In genomic region chr3:42778644-42779043, GRCh38 we compare ENCODE assay signal across 16 cellular contexts. TPM values are rescaled to one million over a fixed set of nuclear protein-coding genes. Genes with fewer than 3 reads are reported as not detected.
DNase-seq lines count a peak whose midpoint lies in the region; ATAC-seq and TF ChIP-seq lines count a peak whose summit lies in the region.
"Had no signal": no experiment of that assay in that cellular context is flagged by ENCODE, and none has a peak within 500 bp of the region (broad histone marks: within the 10 kb centered on the region; RNA-seq: fewer than 3 reads in every experiment).

No MANE protein-coding gene starts in this region.

- H2BK5ac ChIP-seq in H9 (ENCODE audit: insufficient read length, low read length): no peak overlapping the region

- TF ChIP-seq CTCF in WTC11 (IDR thresholded peaks at IDR 0.05) (no peak), left ventricle myocardium inferior (IDR thresholded peaks at IDR 0.05; ENCODE audit: borderline replicate concordance) (no peak), nephron progenitor cell (IDR thresholded peaks at IDR 0.05) (no peak), H9 (conservative IDR thresholded peaks at IDR 0.05) (no peak)

- no peak overlapping the region for H4K91ac ChIP-seq in H9 (ENCODE audit: insufficient read length, low read depth, low read length)

- no peak overlapping the region for H2AK5ac ChIP-seq in H9 (ENCODE audit: insufficient read length, low read length)

- no peak overlapping the region for H3K4ac ChIP-seq in H9 (ENCODE audit: low read depth, low read length)

- H3K56ac ChIP-seq in H9 (ENCODE audit: insufficient read length, low read depth, low read length): no peak overlapping the region

- H4K8ac ChIP-seq in H9 (replicated peaks; ENCODE audit: insufficient read length, low read depth, low read length): no peak overlapping the region

- no peak overlapping the region for H2AFZ ChIP-seq in H9 (ENCODE audit: low read length)

- H2BK15ac ChIP-seq in H9 (ENCODE audit: low read depth, low read length): no peak overlapping the region

- H3K27ac ChIP-seq in left ventricle myocardium inferior (replicated peaks) (peak overlapping the region; percentile 67), H9 (ENCODE audit: insufficient read length, low read depth, low read length) (no peak overlapping the region)
- H3K27ac ChIP-seq: cardiac muscle cell had no signal

- no CpG with 5 or more reads among the region's 2 CpGs for WGBS in H9 (ENCODE audit: extremely low coverage, insufficient read length, low lambda C conversion rate)

- peaks cover 23% of the 10 kb centered on the region for H3K4me1 ChIP-seq in left ventricle myocardium inferior
- no peaks in the 10 kb centered on the region for H3K4me1 ChIP-seq in H9 (ENCODE audit: insufficient read depth, low read length)

- H3K4me2 ChIP-seq in H9 (ENCODE audit: insufficient read depth, insufficient read length, low read length): no peak overlapping the region

- H3K27ac Mint-ChIP-seq in WTC11 (0 out of 2 replicates have a peak overlapping the region, but pooled peaks have one; percentile 13), nephron progenitor cell (no peak overlapping the region), H9 (no peak overlapping the region; a peak in 1 of 7 replicates)

- no peaks in the 10 kb centered on the region for H3K79me1 ChIP-seq in H9 (ENCODE audit: insufficient read depth, low read depth, low read length, poor library complexity, severe bottlenecking)

- H3K4me1 Mint-ChIP-seq in WTC11 (peaks cover 6% of the 10 kb centered on the region; the same call in 1 of the 2 replicates), nephron progenitor cell (no peaks in the 10 kb centered on the region), H9 (peaks cover under 1 to 4% of the 10 kb centered on the region in 2 experiments; a peak in 2 of 4 replicates)

- no peak overlapping the region for H3T11ph ChIP-seq in H9 (ENCODE audit: low read length)

- H3K9me3 ChIP-seq in left ventricle myocardium inferior (replicated peaks) (no peaks in the 10 kb centered on the region), H9 (ENCODE audit: control insufficient read depth, low read depth, low read length) (no peaks in the 10 kb centered on the region)

- H3K36me3 Mint-ChIP-seq in WTC11 (peaks cover 7% of the 10 kb centered on the region), nephron progenitor cell (ENCODE audit: low read depth) (peaks cover 32% of the 10 kb centered on the region), H9 (ENCODE audit: insufficient read depth in 1 of 3, low read depth in 3 of 3) (peaks cover 2 to 12% (median 8%) of the 10 kb centered on the region in 3 experiments; a peak in 6 of 7 replicates)

- no peak overlapping the region for H2BK120ac ChIP-seq in H9 (ENCODE audit: low read depth, low read length, poor library complexity, severe bottlenecking)

- no peak overlapping the region for H4K5ac ChIP-seq in H9 (ENCODE audit: insufficient read length, low read depth, low read length)

- H3K14ac ChIP-seq in H9 (ENCODE audit: insufficient read depth, low read length): no peak overlapping the region

- H3K79me2 ChIP-seq in H9 (ENCODE audit: insufficient read depth, low read length): no peaks in the 10 kb centered on the region

- DNase-seq in AG08395 (ENCODE audit: low spot score) (peak; percentile 40), WTC11 (ENCODE audit: low spot score) (no peak), left ventricle myocardium inferior (no peak), sciatic nerve (ENCODE audit: low spot score) (no peak), HPDE6-E6E7 (ENCODE audit: extremely low spot score) (no peak), nephron progenitor cell (no peak), H9 (no peak)
- no peak for DNase-seq in central memory CD4-positive, alpha-beta T cell
- DNase-seq: activated CD4-positive, alpha-beta T cell treated with anti-CD3 and anti-CD28 coated beads, Interleukin-2, amount 50 U/mL, for 1 hour; KBM-7; NCI-H1930; nucleus accumbens; stimulated activated naive CD8-positive, alpha-beta T cell treated with anti-CD3 and anti-CD28 coated beads, Interleukin-15, amount 100 ng/mL, for 72 hours; T-helper 1 cell had no signal

- H3K27me3 Mint-ChIP-seq in WTC11 (ENCODE audit: low read depth) (no peaks in the 10 kb centered on the region), nephron progenitor cell (ENCODE audit: low read depth, poor library complexity) (peaks cover 4% of the 10 kb centered on the region), H9 (ENCODE audit: low read depth) (no peaks in the 10 kb centered on the region)
- H3K27me3 Mint-ChIP-seq: stimulated activated naive CD8-positive, alpha-beta T cell treated with anti-CD3 and anti-CD28 coated beads, Interleukin-15, amount 100 ng/mL, for 72 hours had no signal

- no peak overlapping the region for H2BK20ac ChIP-seq in H9 (ENCODE audit: low read depth, low read length, poor library complexity, severe bottlenecking)

- intact Hi-C loops in left ventricle myocardium inferior (cut with micrococcal nuclease) (no loop called here), sciatic nerve (cut with DNase I) (no loop called here)

- CTCF ChIA-PET in WTC11 (lab: Charles Lee): interaction anchor here (0.6 to 4.5 kb wide), 6 partner anchors 15 to 414 kb away, joined by 3 to 17 read pairs (median 4); no protein-coding TSS in a partner anchor

- POLR2A ChIA-PET in WTC11 (lab: Charles Lee): interaction anchor here (0.6 kb wide), 1 partner anchor 34 kb away, joined by 8 read pairs; no protein-coding TSS in a partner anchor

- peaks cover 10% of the 10 kb centered on the region for H3K36me3 ChIP-seq in left ventricle myocardium inferior

- H3K18ac ChIP-seq in H9 (ENCODE audit: insufficient read length, low read depth, low read length): no peak overlapping the region

- H3K23me2 ChIP-seq in H9 (ENCODE audit: insufficient read length, low read depth, low read length, poor library complexity, severe bottlenecking): no peaks in the 10 kb centered on the region

- H3K9ac ChIP-seq in H9 (ENCODE audit: extremely low read depth, insufficient read length, low read length): no peak overlapping the region

- H3K4me3 ChIP-seq in left ventricle myocardium inferior: no peak overlapping the region
- H3K4me3 ChIP-seq: cardiac muscle cell had no signal

- H2BK12ac ChIP-seq in H9 (ENCODE audit: insufficient read length, low read depth, low read length): no peak overlapping the region

- H3K9me3 Mint-ChIP-seq in WTC11 (no peaks in the 10 kb centered on the region), nephron progenitor cell (no peaks in the 10 kb centered on the region), H9 (no peaks in the 10 kb centered on the region)
- H3K9me3 Mint-ChIP-seq: stimulated activated naive CD8-positive, alpha-beta T cell treated with anti-CD3 and anti-CD28 coated beads, Interleukin-15, amount 100 ng/mL, for 72 hours had no signal

- H3K4me3 Mint-ChIP-seq in WTC11 (no peak overlapping the region), nephron progenitor cell (no peak overlapping the region), H9 (no peak overlapping the region)
- H3K4me3 Mint-ChIP-seq: stimulated activated naive CD8-positive, alpha-beta T cell treated with anti-CD3 and anti-CD28 coated beads, Interleukin-15, amount 100 ng/mL, for 72 hours had no signal

- no peak overlapping the region for H3K23ac ChIP-seq in H9 (ENCODE audit: insufficient read length, low read depth, low read length)

- H3K27me3 ChIP-seq in left ventricle myocardium inferior (ENCODE audit: low read depth) (no peaks in the 10 kb centered on the region), H9 (ENCODE audit: insufficient read depth, low read length) (no peaks in the 10 kb centered on the region)
- H3K27me3 ChIP-seq: cardiac muscle cell had no signal

- no peak for ATAC-seq in WTC11
- peak; percentile 83 for ATAC-seq in sciatic nerve
- ATAC-seq: stimulated activated naive CD8-positive, alpha-beta T cell treated with anti-CD3 and anti-CD28 coated beads, Interleukin-15, amount 100 ng/mL, for 72 hours had no signal

- no peaks in the 10 kb centered on the region for H4K20me1 ChIP-seq in H9 (ENCODE audit: control insufficient read depth, insufficient read depth, insufficient read length)

TF ChIP-seq in WTC11, 78 proteins besides CTCF, POLR2A, EP300 and RAD21:
- TF ChIP-seq NR2C2 (CRISPR knock-in tag; IDR thresholded peaks at IDR 0.05) (no peak), STAT6 (CRISPR knock-in tag; conservative IDR thresholded peaks at IDR 0.05; ENCODE audit: low read depth) (no peak), KAT7 (CRISPR knock-in tag; IDR thresholded peaks at IDR 0.05; ENCODE audit: borderline replicate concordance) (no peak), IRF2 (CRISPR knock-in tag; IDR thresholded peaks at IDR 0.05; ENCODE audit: borderline replicate concordance, low read depth) (no peak), TEAD4 (CRISPR knock-in tag; IDR thresholded peaks at IDR 0.05) (no peak)

RNA-seq across cellular contexts. Expression of gene CCDC13, which starts 5.6 kb away (rescaled TPM):
- 0.79 TPM in 1 of 3 replicates, not detected in the others for total RNA-seq in WTC11 (2021)
- total RNA-seq in left ventricle myocardium inferior: 0.41 TPM
- total RNA-seq in sciatic nerve: 3.1 TPM
- not detected in 2 replicates for total RNA-seq in H9 (2021)
- total RNA-seq: A673 had no signal

RNA-seq across cellular contexts. Expression of gene HIGD1A, which starts 25.6 kb away (rescaled TPM):
- total RNA-seq in WTC11 (2021): 74.6 to 80.7 TPM (median 76.2 TPM) in 3 replicates
- total RNA-seq in left ventricle myocardium inferior: 377 TPM
- total RNA-seq in sciatic nerve: 71.4 TPM
- 77.6 and 84.2 TPM in 2 replicates for total RNA-seq in H9 (2021)

RNA-seq across cellular contexts. Expression of gene ACKR2, which starts 30.6 kb away (rescaled TPM):
- total RNA-seq in WTC11 (2021) (0.28 to 0.41 TPM (median 0.39 TPM) in 3 replicates), left ventricle myocardium inferior (0.44 TPM), sciatic nerve (19.0 TPM), H9 (2021) (0.13 TPM in 1 of 2 replicates, not detected in the other)
- total RNA-seq: A673 had no signal

Comparison
In these comparisons a context has a peak if more than half of its experiments do, and no peak if none do; other contexts are left out.
1. RNA of gene ACKR2, which starts 30.6 kb away (total RNA-seq): 19.0 TPM in sciatic nerve (single experiment); 0.44 TPM in left ventricle myocardium inferior (single experiment), 0.28 to 0.41 TPM in WTC11 and 0.13 TPM in H9; every median in the first group is over 10 times any median in the second.